Comparison of ENCODE assay signal across 8 cellular contexts in genomic region chr1:20476260-20477038, GRCh38. TPM values are rescaled to one million over a fixed set of nuclear protein-coding genes. Genes with fewer than 3 reads are reported as not detected.
DNase-seq lines count a peak whose midpoint lies in the region; TF ChIP-seq lines count a peak whose summit lies in the region.
"Had no signal": no experiment of that assay in that cellular context is flagged by ENCODE, and none has a peak within 500 bp of the region (broad histone marks: within the 10 kb centered on the region; RNA-seq: fewer than 3 reads in every experiment).

No MANE protein-coding gene starts in this region.

- H3F3A ChIP-seq in smooth muscle cell (ENCODE audit: low read depth), result peaks cover 6% of the 10 kb centered on the region

- H3K4me2 ChIP-seq in smooth muscle cell, result peak overlapping the region; percentile 43

- no peaks in the 10 kb centered on the region for H4K20me1 ChIP-seq in smooth muscle cell (ENCODE audit: low read depth)

- TF ChIP-seq POLR2A in spleen (IDR thresholded peaks at IDR 0.05) (no peak), esophagus muscularis mucosa (IDR thresholded peaks at IDR 0.05; ENCODE audit: low read depth) (no peak)

- peak overlapping the region; percentile 58 for H3K27ac ChIP-seq in angular gyrus (ENCODE audit: low read depth, low read length)
- H3K27ac ChIP-seq in smooth muscle cell (ENCODE audit: low read depth), result no peak overlapping the region
- H3K27ac ChIP-seq in spleen, result no peak overlapping the region
- no peak overlapping the region for H3K27ac ChIP-seq in esophagus muscularis mucosa (replicated peaks in 1 of 4)

- DNase-seq in HT-29 (ENCODE audit: low spot score), result peak; percentile 95
- peak; percentile 77 for DNase-seq in iPS-NIHi11 (ENCODE audit: low spot score)
- no peak for DNase-seq in smooth muscle cell (lab: John Stamatoyannopoulos, UW; ENCODE audit: unreplicated experiment)
- DNase-seq in stimulated activated CD4-positive, alpha-beta T cell treated with anti-CD3 and anti-CD28 coated beads, Interleukin-1b, Interleukin-23, amount 100 ng/mL, for 48 hours, result no peak
- DNase-seq in spleen, result no peak
- DNase-seq in esophagus muscularis mucosa (ENCODE audit: extremely low spot score), result no peak
- DNase-seq: NCI-H82 had no signal

- H3K9me3 ChIP-seq in smooth muscle cell (replicated peaks; ENCODE audit: low read depth), result no peaks in the 10 kb centered on the region
- no peaks in the 10 kb centered on the region for H3K9me3 ChIP-seq in spleen
- no peaks in the 10 kb centered on the region for H3K9me3 ChIP-seq in esophagus muscularis mucosa

- no peak overlapping the region for H3K9ac ChIP-seq in smooth muscle cell (ENCODE audit: low read depth)

- 14% methylated on average over 33 of the region's 33 CpGs for WGBS in smooth muscle cell (ENCODE audit: low lambda C conversion rate)
- 7 to 15% (median 8%) methylated on average over 20 to 33 of the region's 33 CpGs for WGBS in spleen, 5 donors
- 23% methylated on average over 28 of the region's 33 CpGs for WGBS in esophagus muscularis mucosa

- H3K36me3 ChIP-seq in smooth muscle cell (ENCODE audit: low read depth) (no peaks in the 10 kb centered on the region), spleen (no peaks in the 10 kb centered on the region), esophagus muscularis mucosa (no peaks in the 10 kb centered on the region)

- TF ChIP-seq CTCF in smooth muscle cell (IDR thresholded peaks at IDR 0.05; ENCODE audit: borderline replicate concordance, insufficient read depth, poor library complexity, severe bottlenecking), result no peak
- TF ChIP-seq CTCF in spleen (IDR thresholded peaks at IDR 0.05 in 8 of 11, conservative IDR thresholded peaks at IDR 0.05 in 3 of 11), result no peak
- no peak for TF ChIP-seq CTCF in esophagus muscularis mucosa (IDR thresholded peaks at IDR 0.05)

- H3K4me3 ChIP-seq in smooth muscle cell, result peak overlapping the region; percentile 1
- peak overlapping the region in 1 of 8 donors; percentile 19 for H3K4me3 ChIP-seq in spleen
- no peak overlapping the region for H3K4me3 ChIP-seq in esophagus muscularis mucosa

- H3K4me1 ChIP-seq in smooth muscle cell (ENCODE audit: low read depth), result peaks cover 15% of the 10 kb centered on the region
- peaks cover 0 to 22% (median 9%) of the 10 kb centered on the region in 6 donors for H3K4me1 ChIP-seq in spleen
- H3K4me1 ChIP-seq in esophagus muscularis mucosa, result peaks cover 8 to 31% (median 26%) of the 10 kb centered on the region in 4 donors

- no peaks in the 10 kb centered on the region for H3K79me2 ChIP-seq in smooth muscle cell (ENCODE audit: low read depth)

- intact Hi-C loops in spleen (cut with DNase I; ENCODE audit: low total_unique reads) (no loop called here), esophagus muscularis mucosa (cut with DNase I) (no loop called here)

- no peak overlapping the region for H2AFZ ChIP-seq in smooth muscle cell (ENCODE audit: low read depth)

- H3K27me3 ChIP-seq in smooth muscle cell (ENCODE audit: low read depth) (no peaks in the 10 kb centered on the region), spleen (replicated peaks in 1 of 7) (peaks cover 0 to 100% (median 34%) of the 10 kb centered on the region in 7 donors), esophagus muscularis mucosa (peaks cover 0 to 53% (median 3%) of the 10 kb centered on the region in 4 donors)

- TF ChIP-seq EP300 in esophagus muscularis mucosa (IDR thresholded peaks at IDR 0.05), result no peak

RNA-seq across cellular contexts. Expression of gene CAMK2N1, which starts 9.6 kb away (rescaled TPM):
- 13.9 and 17.0 TPM in 2 replicates for total RNA-seq in HT-29 (2014; rRNA removed; shearing (Covaris generic))
- 13.2 and 15.9 TPM in 2 replicates for total RNA-seq in smooth muscle cell
- 11.0 TPM in 2 replicates for polyA plus RNA-seq in smooth muscle cell
- 10 to 100 TPM in 5 of 7 donors, 1 to 10 TPM in 2; 6.7 to 17.2 (median 11.1) TPM for total RNA-seq in spleen
- 1 to 10 TPM; 3.6 to 4.9 (median 4.5) TPM for polyA plus RNA-seq in spleen
- total RNA-seq in esophagus muscularis mucosa, result 10 to 100 TPM; 22.2 to 31.1 (median 25.6) TPM

RNA-seq across cellular contexts. Expression of gene MUL1, which starts 31.5 kb away (rescaled TPM):
- 17.3 and 19.1 TPM in 2 replicates for total RNA-seq in HT-29 (2014; rRNA removed; shearing (Covaris generic))
- total RNA-seq in smooth muscle cell (30.6 and 38.7 TPM in 2 replicates), spleen (10 to 100 TPM; 20.1 to 32.3 (median 25.0) TPM), esophagus muscularis mucosa (10 to 100 TPM; 24.5 to 71.3 (median 42.7) TPM)
- polyA plus RNA-seq in smooth muscle cell (38.4 and 42.4 TPM in 2 replicates), spleen (1 to 10 TPM; 2.9 to 9.2 (median 7.3) TPM)

Comparison
In these comparisons a context has a peak if more than half of its experiments do, and no peak if none do; other contexts are left out.
1. DNase-seq: peak in HT-29 (single experiment) and iPS-NIHi11 (single experiment); none in smooth muscle cell (single experiment), stimulated activated CD4-positive, alpha-beta T cell treated with anti-CD3 and anti-CD28 coated beads, Interleukin-1b, Interleukin-23, amount 100 ng/mL, for 48 hours (single experiment), spleen (single experiment) and esophagus muscularis mucosa (single experiment).